ENCODE assay signal across 1 cellular context in the genomic region with DNA sequence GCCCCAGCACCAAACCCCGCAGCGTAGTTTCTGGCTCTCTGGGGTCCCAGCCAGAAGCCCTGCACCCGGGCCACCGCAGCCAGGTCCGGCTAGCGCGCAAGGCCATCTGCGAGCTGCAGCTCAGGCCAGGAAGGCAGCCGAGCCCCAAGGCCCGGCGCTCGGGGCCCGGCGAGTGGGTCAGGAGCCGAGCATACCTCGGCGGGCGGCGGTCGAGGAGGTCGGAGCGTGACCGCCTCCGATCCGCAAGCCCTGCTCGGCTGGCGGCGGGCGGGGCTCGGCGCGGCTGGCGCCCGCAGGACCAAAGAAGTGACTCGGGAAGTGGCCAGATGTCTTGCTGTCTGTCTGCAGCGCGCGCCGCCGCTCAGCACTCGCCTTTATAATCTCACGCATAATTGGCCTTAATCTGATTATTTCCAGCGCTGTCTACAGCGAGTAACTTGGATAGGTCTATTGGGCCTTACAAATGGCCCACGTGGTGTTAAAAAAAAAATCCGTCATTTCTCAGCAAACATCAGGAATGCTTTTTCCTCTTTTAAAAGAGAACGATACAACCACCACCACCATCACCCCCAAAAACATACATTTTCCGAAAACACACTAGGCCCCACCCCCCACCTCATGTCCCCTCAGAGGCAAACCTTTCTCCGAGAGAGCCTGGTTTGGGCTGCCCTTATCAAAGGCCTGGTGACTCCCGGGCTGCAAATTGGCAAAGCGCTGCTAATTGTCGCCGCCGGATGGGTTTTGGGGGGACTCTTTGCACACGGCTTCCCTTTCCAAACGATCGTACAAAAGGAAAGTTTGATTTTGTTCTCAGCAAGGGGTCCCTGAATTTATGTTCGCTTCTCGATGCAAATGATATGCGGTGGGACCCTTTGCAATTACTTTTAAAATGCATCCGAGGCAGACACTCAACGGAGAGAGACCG.
TF ChIP-seq lines count a peak whose summit lies in the region.

A gene (minus strand): TSS at position 349 of the 925 bp plus-strand sequence. CDS start 649 bp downstream, outside the sequence.

TF ChIP-seq in WTC11, 78 proteins besides CTCF, POLR2A, EP300 and RAD21 (continued from another document):
- no peak for TF ChIP-seq IRF2 (CRISPR knock-in tag; IDR thresholded peaks at IDR 0.05; ENCODE audit: borderline replicate concordance, low read depth)
- TF ChIP-seq, protein P1, sequence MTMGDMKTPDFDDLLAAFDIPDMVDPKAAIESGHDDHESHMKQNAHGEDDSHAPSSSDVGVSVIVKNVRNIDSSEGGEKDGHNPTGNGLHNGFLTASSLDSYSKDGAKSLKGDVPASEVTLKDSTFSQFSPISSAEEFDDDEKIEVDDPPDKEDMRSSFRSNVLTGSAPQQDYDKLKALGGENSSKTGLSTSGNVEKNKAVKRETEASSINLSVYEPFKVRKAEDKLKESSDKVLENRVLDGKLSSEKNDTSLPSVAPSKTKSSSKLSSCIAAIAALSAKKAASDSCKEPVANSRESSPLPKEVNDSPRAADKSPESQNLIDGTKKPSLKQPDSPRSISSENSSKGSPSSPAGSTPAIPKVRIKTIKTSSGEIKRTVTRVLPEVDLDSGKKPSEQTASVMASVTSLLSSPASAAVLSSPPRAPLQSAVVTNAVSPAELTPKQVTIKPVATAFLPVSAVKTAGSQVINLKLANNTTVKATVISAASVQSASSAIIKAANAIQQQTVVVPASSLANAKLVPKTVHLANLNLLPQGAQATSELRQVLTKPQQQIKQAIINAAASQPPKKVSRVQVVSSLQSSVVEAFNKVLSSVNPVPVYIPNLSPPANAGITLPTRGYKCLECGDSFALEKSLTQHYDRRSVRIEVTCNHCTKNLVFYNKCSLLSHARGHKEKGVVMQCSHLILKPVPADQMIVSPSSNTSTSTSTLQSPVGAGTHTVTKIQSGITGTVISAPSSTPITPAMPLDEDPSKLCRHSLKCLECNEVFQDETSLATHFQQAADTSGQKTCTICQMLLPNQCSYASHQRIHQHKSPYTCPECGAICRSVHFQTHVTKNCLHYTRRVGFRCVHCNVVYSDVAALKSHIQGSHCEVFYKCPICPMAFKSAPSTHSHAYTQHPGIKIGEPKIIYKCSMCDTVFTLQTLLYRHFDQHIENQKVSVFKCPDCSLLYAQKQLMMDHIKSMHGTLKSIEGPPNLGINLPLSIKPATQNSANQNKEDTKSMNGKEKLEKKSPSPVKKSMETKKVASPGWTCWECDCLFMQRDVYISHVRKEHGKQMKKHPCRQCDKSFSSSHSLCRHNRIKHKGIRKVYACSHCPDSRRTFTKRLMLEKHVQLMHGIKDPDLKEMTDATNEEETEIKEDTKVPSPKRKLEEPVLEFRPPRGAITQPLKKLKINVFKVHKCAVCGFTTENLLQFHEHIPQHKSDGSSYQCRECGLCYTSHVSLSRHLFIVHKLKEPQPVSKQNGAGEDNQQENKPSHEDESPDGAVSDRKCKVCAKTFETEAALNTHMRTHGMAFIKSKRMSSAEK (CRISPR knock-in tag; IDR thresholded peaks at IDR 0.05; ENCODE audit: borderline replicate concordance), result no peak
- TF ChIP-seq, protein P2, sequence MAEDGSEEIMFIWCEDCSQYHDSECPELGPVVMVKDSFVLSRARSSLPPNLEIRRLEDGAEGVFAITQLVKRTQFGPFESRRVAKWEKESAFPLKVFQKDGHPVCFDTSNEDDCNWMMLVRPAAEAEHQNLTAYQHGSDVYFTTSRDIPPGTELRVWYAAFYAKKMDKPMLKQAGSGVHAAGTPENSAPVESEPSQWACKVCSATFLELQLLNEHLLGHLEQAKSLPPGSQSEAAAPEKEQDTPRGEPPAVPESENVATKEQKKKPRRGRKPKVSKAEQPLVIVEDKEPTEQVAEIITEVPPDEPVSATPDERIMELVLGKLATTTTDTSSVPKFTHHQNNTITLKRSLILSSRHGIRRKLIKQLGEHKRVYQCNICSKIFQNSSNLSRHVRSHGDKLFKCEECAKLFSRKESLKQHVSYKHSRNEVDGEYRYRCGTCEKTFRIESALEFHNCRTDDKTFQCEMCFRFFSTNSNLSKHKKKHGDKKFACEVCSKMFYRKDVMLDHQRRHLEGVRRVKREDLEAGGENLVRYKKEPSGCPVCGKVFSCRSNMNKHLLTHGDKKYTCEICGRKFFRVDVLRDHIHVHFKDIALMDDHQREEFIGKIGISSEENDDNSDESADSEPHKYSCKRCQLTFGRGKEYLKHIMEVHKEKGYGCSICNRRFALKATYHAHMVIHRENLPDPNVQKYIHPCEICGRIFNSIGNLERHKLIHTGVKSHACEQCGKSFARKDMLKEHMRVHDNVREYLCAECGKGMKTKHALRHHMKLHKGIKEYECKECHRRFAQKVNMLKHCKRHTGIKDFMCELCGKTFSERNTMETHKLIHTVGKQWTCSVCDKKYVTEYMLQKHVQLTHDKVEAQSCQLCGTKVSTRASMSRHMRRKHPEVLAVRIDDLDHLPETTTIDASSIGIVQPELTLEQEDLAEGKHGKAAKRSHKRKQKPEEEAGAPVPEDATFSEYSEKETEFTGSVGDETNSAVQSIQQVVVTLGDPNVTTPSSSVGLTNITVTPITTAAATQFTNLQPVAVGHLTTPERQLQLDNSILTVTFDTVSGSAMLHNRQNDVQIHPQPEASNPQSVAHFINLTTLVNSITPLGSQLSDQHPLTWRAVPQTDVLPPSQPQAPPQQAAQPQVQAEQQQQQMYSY (CRISPR knock-in tag; IDR thresholded peaks at IDR 0.05), result no peak
TF ChIP-seq in WTC11: peak in this region for 0.
